1 cellular context compared by ENCODE assay signal in the genomic region with DNA sequence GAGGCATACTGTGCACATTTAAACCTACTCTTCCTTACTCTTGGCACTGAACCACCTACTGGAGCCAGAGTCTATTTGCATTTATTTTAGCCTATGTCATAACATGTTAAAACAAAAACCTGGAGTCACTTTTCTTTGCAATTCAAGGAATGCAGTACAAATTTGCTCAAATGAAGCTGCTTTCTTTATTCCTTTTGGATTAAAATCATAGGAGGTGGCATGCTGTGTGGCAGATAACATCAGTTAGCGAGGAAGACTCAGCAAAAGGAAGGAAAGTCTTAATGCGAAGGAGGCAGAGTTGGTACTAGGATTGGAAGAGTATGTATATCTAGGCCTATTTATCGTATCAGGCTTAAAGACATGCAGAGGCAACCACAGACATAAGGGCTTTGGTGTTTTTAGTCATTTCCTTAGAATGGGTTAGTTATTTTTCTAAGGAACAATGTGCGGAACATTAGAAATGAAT.
TF ChIP-seq lines count a peak whose summit lies in the region.

No MANE protein-coding gene starts in this region.

TF ChIP-seq in endothelial cell of umbilical vein, 7 proteins besides CTCF, POLR2A, EP300 and RAD21 (continued from another document):
- peak; percentile 99 for TF ChIP-seq GATA2 (IDR thresholded peaks at IDR 0.05; ENCODE audit: insufficient read depth, insufficient read length, low read depth, low read length)
- no peak for TF ChIP-seq EZH2 (IDR thresholded peaks at IDR 0.05; ENCODE audit: borderline replicate concordance, low read depth, low read length, severe bottlenecking)
- TF ChIP-seq, protein P1, sequence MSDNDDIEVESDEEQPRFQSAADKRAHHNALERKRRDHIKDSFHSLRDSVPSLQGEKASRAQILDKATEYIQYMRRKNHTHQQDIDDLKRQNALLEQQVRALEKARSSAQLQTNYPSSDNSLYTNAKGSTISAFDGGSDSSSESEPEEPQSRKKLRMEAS (IDR thresholded peaks at IDR 0.05; ENCODE audit: insufficient read depth, insufficient read length): no peak
